In genomic region chr17:74853048-74853397, GRCh38 we compare ENCODE assay signal across 13 cellular contexts. TPM values are rescaled to one million over a fixed set of nuclear protein-coding genes. Genes with fewer than 3 reads are reported as not detected.
DNase-seq lines count a peak whose midpoint lies in the region; ATAC-seq lines count a peak whose summit lies in the region.
"Had no signal": no experiment of that assay in that cellular context is flagged by ENCODE, and none has a peak within 500 bp of the region (broad histone marks: within the 10 kb centered on the region; RNA-seq: fewer than 3 reads in every experiment).

No MANE protein-coding gene starts in this region.

- H3K9me3 ChIP-seq in Karpas-422 (ENCODE audit: low read length) (no peaks in the 10 kb centered on the region), trophoblast cell (ENCODE audit: insufficient read depth, low read depth, low read length) (peaks cover 14% of the 10 kb centered on the region)
- H3K9me3 ChIP-seq in effector memory CD4-positive, alpha-beta T cell (ENCODE audit: control insufficient read depth, low read length): no peaks in the 10 kb centered on the region
- H3K9me3 ChIP-seq: uterus had no signal

- H3K4ac ChIP-seq in trophoblast cell (ENCODE audit: low read depth, low read length): no peak overlapping the region

- H3K4me3 ChIP-seq in Karpas-422 (ENCODE audit: low read length) (peak overlapping the region; percentile 68), trophoblast cell (ENCODE audit: low read depth, low read length) (no peak overlapping the region)
- peak overlapping the region; percentile 31 for H3K4me3 ChIP-seq in effector memory CD4-positive, alpha-beta T cell (ENCODE audit: insufficient read depth, low read depth, low read length, poor library complexity, severe bottlenecking)
- H3K4me3 ChIP-seq: uterus had no signal

- H3K79me2 ChIP-seq in Karpas-422 (ENCODE audit: low read length) (no peaks in the 10 kb centered on the region), trophoblast cell (ENCODE audit: control insufficient read depth, insufficient read depth, low read length, poor library complexity) (no peaks in the 10 kb centered on the region)

- H4K20me1 ChIP-seq in Karpas-422 (ENCODE audit: insufficient read depth, low read depth, low read length): no peaks in the 10 kb centered on the region

- H3K4me1 ChIP-seq in Karpas-422 (ENCODE audit: low read length) (peaks cover 15% of the 10 kb centered on the region), trophoblast cell (ENCODE audit: control insufficient read depth in 1 of 2, insufficient read depth in 2 of 2, low read length in 2 of 2) (peaks cover 0 to 5% of the 10 kb centered on the region in 2 experiments)
- peaks cover 13% of the 10 kb centered on the region for H3K4me1 ChIP-seq in effector memory CD4-positive, alpha-beta T cell (ENCODE audit: control insufficient read depth, insufficient read depth, low read length, poor library complexity, severe bottlenecking)
- H3K4me1 ChIP-seq: uterus had no signal

- no peak overlapping the region for H3K14ac ChIP-seq in trophoblast cell (ENCODE audit: low read length)

- H3K9me2 ChIP-seq in Karpas-422 (replicated peaks; ENCODE audit: insufficient read depth, low read length): no peaks in the 10 kb centered on the region

- H2BK120ac ChIP-seq in trophoblast cell (ENCODE audit: insufficient read depth, low read length, poor library complexity): no peak overlapping the region

- H3K23ac ChIP-seq in trophoblast cell (ENCODE audit: low read length): no peak overlapping the region

- H3K4me2 ChIP-seq in Karpas-422 (ENCODE audit: low read depth, low read length, poor library complexity, severe bottlenecking) (peak overlapping the region; percentile 86), trophoblast cell (ENCODE audit: low read length) (peak overlapping the region; percentile 63)

- peak overlapping the region; percentile 87 for H2AFZ ChIP-seq in Karpas-422 (ENCODE audit: low read length)
- no peak overlapping the region for H2AFZ ChIP-seq in trophoblast cell (ENCODE audit: insufficient read depth, low read length, poor library complexity)

- H3K36me3 Mint-ChIP-seq in activated T-cell treated with anti-CD3 and anti-CD28 coated beads, Interleukin-2, amount 50 U/mL, for 4 hours (ENCODE audit: insufficient read depth): no peaks in the 10 kb centered on the region

- no peak overlapping the region for H4K12ac ChIP-seq in trophoblast cell (ENCODE audit: low read depth, low read length)

- no peak overlapping the region for H3K18ac ChIP-seq in trophoblast cell (ENCODE audit: low read length)

- H3K36me3 ChIP-seq in Karpas-422 (ENCODE audit: insufficient read depth, low read length): no peaks in the 10 kb centered on the region
- H3K36me3 ChIP-seq in effector memory CD4-positive, alpha-beta T cell (ENCODE audit: control insufficient read depth, insufficient read depth, low read length): no peaks in the 10 kb centered on the region
- H3K36me3 ChIP-seq in trophoblast cell (ENCODE audit: control insufficient read depth in 1 of 2, insufficient read depth in 2 of 2, low read length in 2 of 2): no peaks in the 10 kb centered on the region
- H3K36me3 ChIP-seq: uterus had no signal

- peak in 1 of 2 donors; percentile 13 for ATAC-seq in activated T-cell treated with anti-CD3 and anti-CD28 coated beads, Interleukin-2, amount 50 U/mL, for 4 hours

- H4K91ac ChIP-seq in trophoblast cell (ENCODE audit: low read depth, low read length): no peak overlapping the region

- no peak overlapping the region for H4K8ac ChIP-seq in trophoblast cell (ENCODE audit: low read depth, low read length)

- no peak overlapping the region for H3K27ac ChIP-seq in Karpas-422 (ENCODE audit: low read length)
- H3K27ac ChIP-seq in effector memory CD4-positive, alpha-beta T cell (ENCODE audit: insufficient read depth, low read length, poor library complexity, severe bottlenecking): no peak overlapping the region
- no peak overlapping the region for H3K27ac ChIP-seq in trophoblast cell (ENCODE audit: low read depth, low read length)
- H3K27ac ChIP-seq: uterus had no signal

- peak overlapping the region; percentile 79 for H3K4me3 Mint-ChIP-seq in activated T-cell treated with anti-CD3 and anti-CD28 coated beads, Interleukin-2, amount 50 U/mL, for 4 hours

- H3K4me1 Mint-ChIP-seq in activated T-cell treated with anti-CD3 and anti-CD28 coated beads, Interleukin-2, amount 50 U/mL, for 4 hours (ENCODE audit: low read depth): peaks cover 5% of the 10 kb centered on the region

- H3K27me3 ChIP-seq in Karpas-422 (ENCODE audit: low read length) (no peaks in the 10 kb centered on the region), trophoblast cell (ENCODE audit: insufficient read depth, low read length) (peaks cover 28% of the 10 kb centered on the region)
- H3K27me3 ChIP-seq in effector memory CD4-positive, alpha-beta T cell (replicated peaks; ENCODE audit: control insufficient read depth, insufficient read depth, low read length, poor library complexity, severe bottlenecking): peaks cover 9% of the 10 kb centered on the region

- H2AK5ac ChIP-seq in trophoblast cell (ENCODE audit: low read length): no peak overlapping the region

- no peak overlapping the region for H2BK12ac ChIP-seq in trophoblast cell (ENCODE audit: low read length)

- DNase-seq in activated T-cell treated with anti-CD3 and anti-CD28 coated beads, Interleukin-2, amount 50 U/mL, for 4 hours: no peak
- DNase-seq in activated T-cell treated with anti-CD3 and anti-CD28 coated beads, Interleukin-2, amount 50 U/mL, for 1 hour: no peak
- DNase-seq in Karpas-422 (peak; percentile 47), trophoblast cell (no peak), T-helper 9 cell (no peak), glomerular visceral epithelial cell (ENCODE audit: extremely low spot score) (no peak), SW480 (ENCODE audit: low spot score) (no peak)
- DNase-seq in effector memory CD4-positive, alpha-beta T cell: no peak
- DNase-seq: occipital lobe, SW 1271, uterus had no signal

- no peaks in the 10 kb centered on the region for H3K79me1 ChIP-seq in trophoblast cell (ENCODE audit: low read length)

- H3K9ac ChIP-seq in Karpas-422 (ENCODE audit: low read length): peak overlapping the region; percentile 75
- no peak overlapping the region for H3K9ac ChIP-seq in trophoblast cell (ENCODE audit: low read length)

- peaks cover 53% of the 10 kb centered on the region for H3K27me3 Mint-ChIP-seq in activated T-cell treated with anti-CD3 and anti-CD28 coated beads, Interleukin-2, amount 50 U/mL, for 4 hours (ENCODE audit: low read depth)

- WGBS in trophoblast cell (ENCODE audit: extremely low coverage, insufficient coverage, insufficient read length): no CpG with 5 or more reads among the region's 9 CpGs

- H3K9me3 Mint-ChIP-seq in activated T-cell treated with anti-CD3 and anti-CD28 coated beads, Interleukin-2, amount 50 U/mL, for 4 hours: no peaks in the 10 kb centered on the region

- no peak overlapping the region for H2BK5ac ChIP-seq in trophoblast cell (ENCODE audit: low read depth, low read length, poor library complexity)

RNA-seq across cellular contexts. Expression of gene GRIN2C, which starts 6.7 kb away (rescaled TPM):
- under 1 TPM in 1 of 3 donors, not detected in 2; 0.08 TPM for total RNA-seq in activated T-cell treated with anti-CD3 and anti-CD28 coated beads, Interleukin-2, amount 50 U/mL, for 4 hours
- not detected in 2 replicates for total RNA-seq in Karpas-422 (2014; rRNA removed; shearing (Covaris generic); ENCODE audit: low replicate concordance)
- 0.10 and 0.15 TPM in 2 replicates for polyA plus RNA-seq in trophoblast cell (2013)

RNA-seq across cellular contexts. Expression of gene FDXR, which starts 19.8 kb away (rescaled TPM):
- 10 to 100 TPM in 1 of 3 donors, 1 to 10 TPM in 2; 6.1 to 12.0 (median 7.0) TPM for total RNA-seq in activated T-cell treated with anti-CD3 and anti-CD28 coated beads, Interleukin-2, amount 50 U/mL, for 4 hours
- total RNA-seq in Karpas-422 (2014; rRNA removed; shearing (Covaris generic); ENCODE audit: low replicate concordance): 3.2 and 8.4 TPM in 2 replicates
- 12.9 and 13.4 TPM in 2 replicates for polyA plus RNA-seq in trophoblast cell (2013)

RNA-seq across cellular contexts. Expression of gene FADS6, which starts 40.4 kb away (rescaled TPM):
- not detected for total RNA-seq in activated T-cell treated with anti-CD3 and anti-CD28 coated beads, Interleukin-2, amount 50 U/mL, for 4 hours
- total RNA-seq in Karpas-422 (2014; rRNA removed; shearing (Covaris generic); ENCODE audit: low replicate concordance): not detected in 2 replicates
- polyA plus RNA-seq in trophoblast cell (2013): 0.22 and 0.35 TPM in 2 replicates
- total RNA-seq: astrocyte, M059J, uterus had no signal
